Comparison of ENCODE assay signal across 31 cellular contexts in genomic region chr6:1503811-1504210, GRCh38.
"Had no signal": no experiment of that assay in that cellular context is flagged by ENCODE, and none has a peak within 500 bp of the region (broad histone marks: within the 10 kb centered on the region; RNA-seq: fewer than 3 reads in every experiment).

No MANE protein-coding gene starts in this region.

- H3K9me3 Mint-ChIP-seq: activated CD4-positive, alpha-beta memory T cell treated with anti-CD3 and anti-CD28 coated beads, Interleukin-2, amount 10 ng/mL, durations not matched to agents 7 days and 5 days; activated CD4-positive, alpha-beta T cell treated with anti-CD3 and anti-CD28 coated beads, Interleukin-2, amount 10 ng/mL, durations not matched to agents 7 days and 5 days; activated naive CD4-positive, alpha-beta T cell treated with anti-CD3 and anti-CD28 coated beads, Interleukin-2, amount 10 ng/mL, durations not matched to agents 7 days and 5 days; activated naive CD4-positive, alpha-beta T cell treated with anti-CD3 and anti-CD28 coated beads, Interleukin-2, amount 50 U/mL, for 72 hours; activated naive CD8-positive, alpha-beta T cell treated with anti-CD3 and anti-CD28 coated beads, Interleukin-2, amount 10 ng/mL, durations not matched to agents 7 days and 5 days; activated T-cell treated with anti-CD3 and anti-CD28 coated beads, Interleukin-2, amount 50 U/mL, for 24 hours; activated T-cell treated with anti-CD3 and anti-CD28 coated beads, Interleukin-2, amount 50 U/mL, for 72 hours; T-helper 2 cell treated with Interferon-gamma antibody and Interleukin-4, amounts not matched to agents 5 μg/mL and 100 μg/mL, for 36 hours had no signal

- ATAC-seq: activated CD4-positive, alpha-beta T cell treated with anti-CD3 and anti-CD28 coated beads for 36 hours; activated naive CD4-positive, alpha-beta T cell treated with anti-CD3 and anti-CD28 coated beads, Interleukin-2, amount 50 U/mL, for 72 hours; activated T-cell treated with anti-CD3 and anti-CD28 coated beads, Interleukin-2, amount 50 U/mL, for 72 hours; esophagus mucosa; foreskin keratinocyte; gastrocnemius medialis; T-helper 17 cell had no signal

- H3K4me1 Mint-ChIP-seq: activated CD4-positive, alpha-beta memory T cell treated with anti-CD3 and anti-CD28 coated beads, Interleukin-2, amount 10 ng/mL, durations not matched to agents 7 days and 5 days; activated CD4-positive, alpha-beta T cell treated with anti-CD3 and anti-CD28 coated beads for 36 hours; activated CD4-positive, alpha-beta T cell treated with anti-CD3 and anti-CD28 coated beads, Interleukin-2, amount 10 ng/mL, durations not matched to agents 7 days and 5 days; activated naive CD4-positive, alpha-beta T cell treated with anti-CD3 and anti-CD28 coated beads, Interleukin-2, amount 10 ng/mL, durations not matched to agents 7 days and 5 days; activated naive CD8-positive, alpha-beta T cell treated with anti-CD3 and anti-CD28 coated beads, Interleukin-2, amount 10 ng/mL, durations not matched to agents 7 days and 5 days had no signal

- DNase-seq: activated CD4-positive, alpha-beta memory T cell treated with anti-CD3 and anti-CD28 coated beads, Interleukin-2, amount 10 ng/mL, durations not matched to agents 7 days and 5 days; activated CD4-positive, alpha-beta T cell treated with anti-CD3 and anti-CD28 coated beads for 36 hours; activated CD4-positive, alpha-beta T cell treated with anti-CD3 and anti-CD28 coated beads, Interleukin-2, amount 10 ng/mL, durations not matched to agents 7 days and 5 days; activated CD4-positive, alpha-beta T cell treated with anti-CD3 and anti-CD28 coated beads, Interleukin-2, amount 50 U/mL, for 4 hours; activated CD4-positive, CD25-positive, alpha-beta regulatory T cell; activated CD4-positive, CD25-positive, alpha-beta regulatory T cell treated with anti-CD3 and anti-CD28 coated beads, Interleukin-2, amount 50 U/mL, for 72 hours; activated CD8-positive, alpha-beta memory T cell treated with anti-CD3 and anti-CD28 coated beads, Interleukin-2, amount 50 U/mL, for 48 hours; activated gamma-delta T cell; activated naive CD4-positive, alpha-beta T cell; activated naive CD4-positive, alpha-beta T cell treated with anti-CD3 and anti-CD28 coated beads, Interleukin-2, amount 10 ng/mL, durations not matched to agents 7 days and 5 days; activated naive CD8-positive, alpha-beta T cell treated with anti-CD3 and anti-CD28 coated beads, Interleukin-2, amount 10 ng/mL, durations not matched to agents 7 days and 5 days; activated T-cell treated with anti-CD3 and anti-CD28 coated beads for 4 hours; activated T-cell treated with anti-CD3 and anti-CD28 coated beads, Interleukin-2, amount 50 U/mL, for 24 hours; activated T-cell treated with anti-CD3 and anti-CD28 coated beads, Interleukin-2, amount 50 U/mL, for 72 hours; central memory CD4-positive, alpha-beta T cell; cerebellar nuclear complex; colonic mucosa; effector CD4-positive, alpha-beta T cell; foreskin keratinocyte; gastrocnemius medialis; heart right ventricle; T-helper 1 cell; T-helper 17 cell had no signal

- H3K4me3 Mint-ChIP-seq: activated CD4-positive, alpha-beta memory T cell treated with anti-CD3 and anti-CD28 coated beads, Interleukin-2, amount 10 ng/mL, durations not matched to agents 7 days and 5 days; activated CD4-positive, alpha-beta T cell treated with anti-CD3 and anti-CD28 coated beads for 36 hours; activated CD4-positive, alpha-beta T cell treated with anti-CD3 and anti-CD28 coated beads, Interleukin-2, amount 10 ng/mL, durations not matched to agents 7 days and 5 days; activated naive CD4-positive, alpha-beta T cell treated with anti-CD3 and anti-CD28 coated beads, Interleukin-2, amount 10 ng/mL, durations not matched to agents 7 days and 5 days; activated naive CD8-positive, alpha-beta T cell treated with anti-CD3 and anti-CD28 coated beads, Interleukin-2, amount 10 ng/mL, durations not matched to agents 7 days and 5 days; activated T-cell treated with anti-CD3 and anti-CD28 coated beads, Interleukin-2, amount 50 U/mL, for 24 hours; activated T-cell treated with anti-CD3 and anti-CD28 coated beads, Interleukin-2, amount 50 U/mL, for 72 hours; brain; T-helper 17 cell; T-helper 2 cell treated with Interferon-gamma antibody and Interleukin-4, amounts not matched to agents 5 μg/mL and 100 μg/mL, for 36 hours had no signal

- H3K36me3 Mint-ChIP-seq: activated naive CD4-positive, alpha-beta T cell treated with anti-CD3 and anti-CD28 coated beads, Interleukin-2, amount 10 ng/mL, durations not matched to agents 7 days and 5 days; activated naive CD4-positive, alpha-beta T cell treated with anti-CD3 and anti-CD28 coated beads, Interleukin-2, amount 50 U/mL, for 72 hours; activated naive CD8-positive, alpha-beta T cell treated with anti-CD3 and anti-CD28 coated beads, Interleukin-2, amount 10 ng/mL, durations not matched to agents 7 days and 5 days; brain had no signal

- H3K27ac Mint-ChIP-seq: activated CD4-positive, alpha-beta memory T cell treated with anti-CD3 and anti-CD28 coated beads, Interleukin-2, amount 10 ng/mL, durations not matched to agents 7 days and 5 days; activated CD4-positive, alpha-beta T cell treated with anti-CD3 and anti-CD28 coated beads for 36 hours; activated CD4-positive, alpha-beta T cell treated with anti-CD3 and anti-CD28 coated beads, Interleukin-2, amount 10 ng/mL, durations not matched to agents 7 days and 5 days; activated naive CD4-positive, alpha-beta T cell treated with anti-CD3 and anti-CD28 coated beads, Interleukin-2, amount 10 ng/mL, durations not matched to agents 7 days and 5 days; activated naive CD4-positive, alpha-beta T cell treated with anti-CD3 and anti-CD28 coated beads, Interleukin-2, amount 50 U/mL, for 72 hours; activated naive CD8-positive, alpha-beta T cell treated with anti-CD3 and anti-CD28 coated beads, Interleukin-2, amount 10 ng/mL, durations not matched to agents 7 days and 5 days; activated T-cell treated with anti-CD3 and anti-CD28 coated beads, Interleukin-2, amount 50 U/mL, for 24 hours; activated T-cell treated with anti-CD3 and anti-CD28 coated beads, Interleukin-2, amount 50 U/mL, for 72 hours; T-helper 17 cell; T-helper 2 cell treated with Interferon-gamma antibody and Interleukin-4, amounts not matched to agents 5 μg/mL and 100 μg/mL, for 36 hours had no signal

- FAIRE-seq: endometrium had no signal

- H3K4me3 ChIP-seq: ascending aorta, breast epithelium, cardiac muscle cell, colonic mucosa, gastrocnemius medialis, heart right ventricle had no signal
